ENCODE assay signal across 8 cellular contexts in the genomic region with DNA sequence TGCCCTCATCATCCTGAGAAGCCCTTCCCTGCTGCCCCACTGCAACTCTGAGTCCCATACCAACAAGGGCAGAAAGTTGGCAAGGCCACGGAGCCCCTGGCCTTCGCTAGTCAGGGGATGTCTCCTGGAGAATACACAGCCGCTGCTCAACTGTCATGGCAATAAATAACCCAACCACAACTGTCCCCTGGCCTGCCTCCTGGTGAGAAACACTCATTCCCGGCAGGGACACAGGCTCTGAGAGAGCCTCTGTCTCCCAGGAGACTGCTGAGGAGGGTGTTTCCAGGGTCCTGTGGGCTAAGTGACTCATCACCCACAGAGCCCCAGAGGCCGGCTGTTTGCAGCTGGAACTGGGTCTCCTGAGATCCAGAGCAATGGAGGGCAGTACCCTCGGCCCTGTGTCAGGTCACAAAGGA.
DNase-seq lines count a peak whose midpoint lies in the region; ATAC-seq and TF ChIP-seq lines count a peak whose summit lies in the region.

No MANE protein-coding gene starts in this region.

- no peaks in the 10 kb centered on the region for H4K20me1 ChIP-seq in BLaER1 treated with 17β-estradiol and CSF1 and Interleukin-3, amounts not matched to agents 10 nM and 100 nM

- H3K27ac ChIP-seq in BLaER1 treated with 17β-estradiol and CSF1 and Interleukin-3, amounts not matched to agents 10 nM and 100 nM = peak overlapping the region in 10 of 11 experiments; percentile 49 to 87 (median 80); a peak in 21 of 22 replicates

- peak overlapping the region in 10 of 11 experiments; percentile 3 to 76 (median 68); a peak in 19 of 22 replicates for H3K9ac ChIP-seq in BLaER1 treated with 17β-estradiol and CSF1 and Interleukin-3, amounts not matched to agents 10 nM and 100 nM

- DNase-seq in fibroblast of gingiva (ENCODE audit: low read depth) (peak; percentile 26), SHP77 treated with DMSO at 0.1 percent for 48 hours (lab: John Stamatoyannopoulos, UW) (no peak), omental fat pad (ENCODE audit: low spot score) (no peak), CD1c-positive myeloid dendritic cell (ENCODE audit: extremely low spot score) (no peak), NCI-H1417 treated with DMSO at 0.1 percent for 48 hours (lab: John Stamatoyannopoulos, UW) (no peak)

- H3K4me1 ChIP-seq in BLaER1 treated with 17β-estradiol and CSF1 and Interleukin-3, amounts not matched to agents 10 nM and 100 nM = peaks cover 36 to 68% (median 62%) of the 10 kb centered on the region in 10 experiments

- TF ChIP-seq CTCF in omental fat pad (IDR thresholded peaks at IDR 0.05) = no peak

- H3K36me3 ChIP-seq in BLaER1 treated with 17β-estradiol and CSF1 and Interleukin-3, amounts not matched to agents 10 nM and 100 nM = no peaks in the 10 kb centered on the region

- H3K4me3 ChIP-seq in BLaER1 treated with 17β-estradiol and CSF1 and Interleukin-3, amounts not matched to agents 10 nM and 100 nM = peak overlapping the region in 8 of 10 experiments; percentile 34 to 55 (median 46); a peak in 14 of 20 replicates

- peaks cover 0 to 18% (median 7%) of the 10 kb centered on the region in 11 experiments; a peak in 13 of 22 replicates for H3K9me3 ChIP-seq in BLaER1 treated with 17β-estradiol and CSF1 and Interleukin-3, amounts not matched to agents 10 nM and 100 nM (replicated peaks in 1 of 11)

- peak; percentile 83 for ATAC-seq in GM21423 (IDR thresholded peaks at IDR 0.05; ENCODE audit: unreplicated experiment)
- peak; percentile 81 for ATAC-seq in HG03565 (IDR thresholded peaks at IDR 0.05; ENCODE audit: unreplicated experiment)
- ATAC-seq in omental fat pad (ENCODE audit: low FRiP score) = no peak

- H3K27me3 ChIP-seq in BLaER1 treated with 17β-estradiol and CSF1 and Interleukin-3, amounts not matched to agents 10 nM and 100 nM = no peaks in the 10 kb centered on the region

- H3K4me2 ChIP-seq in BLaER1 treated with 17β-estradiol and CSF1 and Interleukin-3, amounts not matched to agents 10 nM and 100 nM = peak overlapping the region; percentile 83 to 99 (median 93)
